ENCODE assay signal across 13 cellular contexts in the genomic region with DNA sequence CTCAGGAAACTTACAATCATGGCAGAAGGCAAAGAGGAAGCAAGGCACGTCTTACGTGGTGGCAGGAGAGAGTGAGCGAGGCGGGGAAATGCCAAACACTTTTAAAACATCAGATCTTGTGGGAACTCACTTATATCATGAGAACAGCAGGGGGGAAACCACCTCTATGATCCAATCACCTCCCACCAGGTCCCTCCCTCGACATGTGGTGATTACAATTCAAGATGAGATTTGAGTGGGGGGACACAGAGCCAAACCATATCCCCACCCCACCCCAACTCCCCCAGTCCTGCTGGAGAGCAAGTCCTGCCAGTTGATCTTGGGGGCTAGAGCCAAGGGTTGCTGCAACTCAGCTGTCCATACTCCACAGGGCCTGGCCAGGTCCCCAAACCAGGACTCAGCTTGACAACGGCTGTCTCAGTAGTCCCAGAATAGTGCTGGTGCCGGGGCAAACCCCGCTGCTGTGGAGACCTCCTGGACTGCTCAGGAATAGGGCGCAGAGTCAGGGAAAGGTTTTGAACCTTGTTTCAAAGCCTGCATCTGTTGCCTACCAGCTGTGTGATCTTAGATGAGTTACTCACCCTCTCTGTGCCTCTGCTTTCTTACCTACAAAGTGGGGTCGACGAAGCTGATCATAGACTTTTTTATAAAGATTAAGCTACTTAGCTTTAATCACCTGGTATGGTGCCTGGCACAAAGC.
A peak's percentile ranks its signal among the peaks of the same experiment; 100 is the strongest.
DNase-seq lines count a peak whose midpoint lies in the region; ATAC-seq and TF ChIP-seq lines count a peak whose summit lies in the region.
"Had no signal": no experiment of that assay in that cellular context is flagged by ENCODE, and none has a peak within 500 bp of the region (broad histone marks: within the 10 kb centered on the region; RNA-seq: fewer than 3 reads in every experiment).

No MANE protein-coding gene starts in this region.

- no peak for TF ChIP-seq CTCF in Peyer's patch (IDR thresholded peaks at IDR 0.05)

- H3K27ac Mint-ChIP-seq in activated T-cell treated with anti-CD3 and anti-CD28 coated beads, Interleukin-2, amount 50 U/mL, for 24 hours, result peak overlapping the region; percentile 91
- peak overlapping the region; percentile 25 for H3K27ac Mint-ChIP-seq in dendritic cell treated with granulocyte-macrophage colony-stimulating factor and Interleukin-4, amounts not matched to agents 40 ng/mL and 50 ng/mL, for 4 days
- H3K27ac Mint-ChIP-seq in stimulated activated effector memory CD8-positive, alpha-beta T cell treated with anti-CD3 and anti-CD28 coated beads, Interleukin-12 subunit alpha, Interleukin-12 subunit beta, amount 100 ng/mL, for 72 hours, result peak overlapping the region; percentile 56

- H3K36me3 Mint-ChIP-seq in activated T-cell treated with anti-CD3 and anti-CD28 coated beads, Interleukin-2, amount 50 U/mL, for 24 hours (ENCODE audit: low read depth), result peaks cover 40% of the 10 kb centered on the region
- peaks cover 12% of the 10 kb centered on the region for H3K36me3 Mint-ChIP-seq in dendritic cell treated with granulocyte-macrophage colony-stimulating factor and Interleukin-4, amounts not matched to agents 40 ng/mL and 50 ng/mL, for 4 days (ENCODE audit: low read depth)
- H3K36me3 Mint-ChIP-seq in stimulated activated effector memory CD8-positive, alpha-beta T cell treated with anti-CD3 and anti-CD28 coated beads, Interleukin-12 subunit alpha, Interleukin-12 subunit beta, amount 100 ng/mL, for 72 hours, result peaks cover 56% of the 10 kb centered on the region

- H3K4me1 Mint-ChIP-seq in activated T-cell treated with anti-CD3 and anti-CD28 coated beads, Interleukin-2, amount 50 U/mL, for 24 hours (ENCODE audit: low read depth), result peaks cover 49% of the 10 kb centered on the region
- peaks cover 44% of the 10 kb centered on the region for H3K4me1 Mint-ChIP-seq in dendritic cell treated with granulocyte-macrophage colony-stimulating factor and Interleukin-4, amounts not matched to agents 40 ng/mL and 50 ng/mL, for 4 days (ENCODE audit: low read depth)
- H3K4me1 Mint-ChIP-seq in stimulated activated effector memory CD8-positive, alpha-beta T cell treated with anti-CD3 and anti-CD28 coated beads, Interleukin-12 subunit alpha, Interleukin-12 subunit beta, amount 100 ng/mL, for 72 hours, result peaks cover 47% of the 10 kb centered on the region

- H3K27ac ChIP-seq in Peyer's patch, result peak overlapping the region in 2 of 4 donors; percentile 2 to 7

- intact Hi-C loops in dendritic cell treated with granulocyte-macrophage colony-stimulating factor and Interleukin-4, amounts not matched to agents 40 ng/mL and 50 ng/mL, for 4 days (cut with micrococcal nuclease), result loop anchor here (5.0 kb wide), 1 partner anchor 74 kb away; no protein-coding TSS in a partner anchor

- no peaks in the 10 kb centered on the region for H3K9me3 ChIP-seq in Peyer's patch

- peaks cover 0 to 5% (median 0%) of the 10 kb centered on the region in 3 donors for H3K36me3 ChIP-seq in Peyer's patch

- peak; percentile 36 for ATAC-seq in stimulated activated effector memory CD8-positive, alpha-beta T cell treated with anti-CD3 and anti-CD28 coated beads, Interleukin-12 subunit alpha, Interleukin-12 subunit beta, amount 100 ng/mL, for 72 hours
- no peak for ATAC-seq in GM19463 (IDR thresholded peaks at IDR 0.05; ENCODE audit: unreplicated experiment)

- H3K27me3 ChIP-seq in Peyer's patch, result no peaks in the 10 kb centered on the region

- H3K4me3 Mint-ChIP-seq in activated T-cell treated with anti-CD3 and anti-CD28 coated beads, Interleukin-2, amount 50 U/mL, for 24 hours, result no peak overlapping the region
- no peak overlapping the region for H3K4me3 Mint-ChIP-seq in dendritic cell treated with granulocyte-macrophage colony-stimulating factor and Interleukin-4, amounts not matched to agents 40 ng/mL and 50 ng/mL, for 4 days
- no peak overlapping the region for H3K4me3 Mint-ChIP-seq in stimulated activated effector memory CD8-positive, alpha-beta T cell treated with anti-CD3 and anti-CD28 coated beads, Interleukin-12 subunit alpha, Interleukin-12 subunit beta, amount 100 ng/mL, for 72 hours
- H3K4me3 Mint-ChIP-seq: H9, neural crest cell had no signal

- H3K9me3 Mint-ChIP-seq in activated T-cell treated with anti-CD3 and anti-CD28 coated beads, Interleukin-2, amount 50 U/mL, for 24 hours, result peaks cover 2% of the 10 kb centered on the region
- H3K9me3 Mint-ChIP-seq in dendritic cell treated with granulocyte-macrophage colony-stimulating factor and Interleukin-4, amounts not matched to agents 40 ng/mL and 50 ng/mL, for 4 days, result no peaks in the 10 kb centered on the region
- no peaks in the 10 kb centered on the region for H3K9me3 Mint-ChIP-seq in stimulated activated effector memory CD8-positive, alpha-beta T cell treated with anti-CD3 and anti-CD28 coated beads, Interleukin-12 subunit alpha, Interleukin-12 subunit beta, amount 100 ng/mL, for 72 hours
- H3K9me3 Mint-ChIP-seq: neural crest cell had no signal

- H3K27me3 Mint-ChIP-seq in activated T-cell treated with anti-CD3 and anti-CD28 coated beads, Interleukin-2, amount 50 U/mL, for 24 hours, result no peaks in the 10 kb centered on the region
- peaks cover 7% of the 10 kb centered on the region for H3K27me3 Mint-ChIP-seq in dendritic cell treated with granulocyte-macrophage colony-stimulating factor and Interleukin-4, amounts not matched to agents 40 ng/mL and 50 ng/mL, for 4 days

- no peak for TF ChIP-seq POLR2A in Peyer's patch (IDR thresholded peaks at IDR 0.05)

- DNase-seq in activated T-cell treated with anti-CD3 and anti-CD28 coated beads, Interleukin-2, amount 50 U/mL, for 24 hours, result no peak
- DNase-seq in activated T-cell treated with anti-CD3 and anti-CD28 coated beads, Interleukin-2, amount 50 U/mL, for 1 hour, result no peak
- peak in 2 of 3 donors; percentile 36 to 39 for DNase-seq in Peyer's patch
- DNase-seq in stimulated activated effector memory CD8-positive, alpha-beta T cell treated with anti-CD3 and anti-CD28 coated beads, Interleukin-12 subunit alpha, Interleukin-12 subunit beta, amount 100 ng/mL, for 72 hours (ENCODE audit: low spot score in 2 of 2), result no peak
- no peak for DNase-seq in GM19238 (ENCODE audit: insufficient read length, low spot score)
- no peak for DNase-seq in AG20443 (ENCODE audit: low spot score)
- DNase-seq: glutamatergic neuron, H9, kidney glomerular epithelial cell, small intestine had no signal

- peaks cover under 1 to 8% (median 5%) of the 10 kb centered on the region in 4 donors for H3K4me1 ChIP-seq in Peyer's patch

- no peak overlapping the region for H3K4me3 ChIP-seq in Peyer's patch

Comparison
In these comparisons a context has a peak if more than half of its experiments do, and no peak if none do; other contexts are left out.
1. DNase-seq: peak in Peyer's patch (2 of 3); none in activated T-cell treated with anti-CD3 and anti-CD28 coated beads, Interleukin-2, amount 50 U/mL, for 24 hours (single experiment), activated T-cell treated with anti-CD3 and anti-CD28 coated beads, Interleukin-2, amount 50 U/mL, for 1 hour (single experiment), stimulated activated effector memory CD8-positive, alpha-beta T cell treated with anti-CD3 and anti-CD28 coated beads, Interleukin-12 subunit alpha, Interleukin-12 subunit beta, amount 100 ng/mL, for 72 hours (0 of 2), GM19238 (single experiment) and AG20443 (single experiment).
2. H3K27ac Mint-ChIP-seq: peak in every context shown above with its lines; median percentile 91 in activated T-cell treated with anti-CD3 and anti-CD28 coated beads, Interleukin-2, amount 50 U/mL, for 24 hours; 56 in stimulated activated effector memory CD8-positive, alpha-beta T cell treated with anti-CD3 and anti-CD28 coated beads, Interleukin-12 subunit alpha, Interleukin-12 subunit beta, amount 100 ng/mL, for 72 hours; 25 in dendritic cell treated with granulocyte-macrophage colony-stimulating factor and Interleukin-4, amounts not matched to agents 40 ng/mL and 50 ng/mL, for 4 days.